Comparison of ENCODE assay signal across 8 cellular contexts in the genomic region with DNA sequence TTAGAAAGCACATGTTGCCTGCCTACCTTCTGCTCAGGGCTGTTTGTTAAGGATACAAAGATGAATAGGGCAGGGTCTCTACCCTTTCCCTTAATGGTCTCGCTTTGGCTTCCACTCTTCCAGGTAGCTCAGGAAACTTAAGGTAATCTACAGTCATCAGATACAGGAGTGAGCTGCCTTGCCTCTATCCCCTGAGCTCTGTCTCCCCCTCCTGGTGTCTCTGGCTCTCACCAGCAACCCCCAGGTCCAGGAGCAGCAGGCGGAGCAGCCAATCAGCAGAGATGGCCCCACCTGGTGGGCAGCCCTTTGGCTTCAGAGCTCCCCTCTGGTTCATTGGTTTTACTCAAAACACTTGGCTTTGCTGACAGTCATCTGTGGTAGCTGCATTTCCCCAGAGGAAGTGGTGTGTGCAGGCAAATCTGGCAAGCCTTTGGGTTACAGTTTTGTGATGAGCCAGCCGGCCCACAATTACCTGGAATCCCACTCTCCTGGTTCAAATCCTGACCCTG. TPM values are rescaled to one million over a fixed set of nuclear protein-coding genes. Genes with fewer than 3 reads are reported as not detected.
A peak's percentile ranks its signal among the peaks of the same experiment; 100 is the strongest.
DNase-seq lines count a peak whose midpoint lies in the region; ATAC-seq and TF ChIP-seq lines count a peak whose summit lies in the region.

No MANE protein-coding gene starts in this region.

- no peak overlapping the region for H3K4me3 Mint-ChIP-seq in MCF 10A (ENCODE audit: unreplicated experiment)

- H3K36me3 Mint-ChIP-seq in MCF 10A (ENCODE audit: insufficient read depth, unreplicated experiment): no peaks in the 10 kb centered on the region

- H3K27ac Mint-ChIP-seq in MCF 10A (ENCODE audit: low read depth, unreplicated experiment): no peak overlapping the region

- H3K27me3 Mint-ChIP-seq in MCF 10A (ENCODE audit: insufficient read depth, unreplicated experiment): no peaks in the 10 kb centered on the region

- H3K9me3 Mint-ChIP-seq in MCF 10A (ENCODE audit: unreplicated experiment): no peaks in the 10 kb centered on the region

- POLR2A ChIA-PET in MCF 10A (lab: Yijun Ruan, JAX): interaction anchor here (0.7 to 1.8 kb wide), 7 partner anchors 93 to 184 kb away, joined by 3 to 10 read pairs (median 4); no protein-coding TSS in a partner anchor

- ATAC-seq in GM18870 (IDR thresholded peaks at IDR 0.05; ENCODE audit: unreplicated experiment): peak; percentile 97
- peak; percentile 92 for ATAC-seq in HG03095 (IDR thresholded peaks at IDR 0.05; ENCODE audit: unreplicated experiment)

- peak; percentile 91 for TF ChIP-seq CTCF in AG09319 (IDR thresholded peaks at IDR 0.05; ENCODE audit: low read depth, low read length)
- TF ChIP-seq CTCF in VCaP (conservative IDR thresholded peaks at IDR 0.05): peak; percentile 98
- peak; percentile 94 for TF ChIP-seq CTCF in MCF 10A (IDR thresholded peaks at IDR 0.05; ENCODE audit: unreplicated experiment)

- peaks cover 7% of the 10 kb centered on the region for H3K4me1 Mint-ChIP-seq in MCF 10A (ENCODE audit: insufficient read depth, unreplicated experiment)

- intact Hi-C loops in MCF 10A (cut with micrococcal nuclease): loop anchor here (1.0 kb wide), 4 partner anchors 80 to 187 kb away; no protein-coding TSS in a partner anchor

- no TSS peak for BruUV-seq in MCF 10A (replicated peaks; lab: Mats Ljungman, UMichigan)

- no peak overlapping the region for H3K27ac ChIP-seq in VCaP

- CTCF ChIA-PET in MCF 10A (lab: Yijun Ruan, JAX): interaction anchor here (0.6 to 10.7 kb wide), 77 partner anchors 10 to 1535 kb away, joined by 3 to 477 read pairs (median 5); a partner anchor contains a TSS

- DNase-seq in AG09319 (ENCODE audit: extremely low read depth, low read depth) (peak; percentile 34), NCI-H2171 (lab: John Stamatoyannopoulos, UW) (peak; percentile 51), MCF 10A (ENCODE audit: unreplicated experiment) (peak; percentile 80), iris pigment epithelial cell (ENCODE audit: low read depth) (peak; percentile 75)
- DNase-seq in stimulated activated CD4-positive, alpha-beta T cell treated with anti-CD3 and anti-CD28 coated beads, Interleukin-1b, Interleukin-23, amount 100 ng/mL, for 24 hours (ENCODE audit: low read depth in 4 of 4, low spot score in 1 of 4): peak; percentile 49 to 76 (median 67)

RNA-seq across cellular contexts. Expression of a gene that starts 8.5 kb away (rescaled TPM):
- not detected in 2 replicates for total RNA-seq in MCF 10A (2022)

RNA-seq across cellular contexts. Expression of a gene that starts 41.2 kb away (rescaled TPM):
- total RNA-seq in MCF 10A (2022): not detected in 2 replicates
